19 cellular contexts compared by ENCODE assay signal in genomic region chr7:97270280-97270679, GRCh38.
"Had no signal": no experiment of that assay in that cellular context is flagged by ENCODE, and none has a peak within 500 bp of the region (broad histone marks: within the 10 kb centered on the region; RNA-seq: fewer than 3 reads in every experiment).

No MANE protein-coding gene starts in this region.

- H3K27ac ChIP-seq: heart right ventricle, suprapubic skin, upper lobe of left lung had no signal

- H3K4me1 ChIP-seq: heart right ventricle, suprapubic skin, upper lobe of left lung had no signal

- H3K27me3 ChIP-seq: heart right ventricle, suprapubic skin, upper lobe of left lung had no signal

- H3K4me3 ChIP-seq: heart right ventricle, suprapubic skin, upper lobe of left lung had no signal

- ATAC-seq: activated CD4-positive, CD25-positive, alpha-beta regulatory T cell treated with anti-CD3 and anti-CD28 coated beads, Interleukin-2, amount 50 U/mL, for 24 hours; activated CD8-positive, alpha-beta T cell treated with anti-CD3 and anti-CD28 coated beads, Interleukin-2, amount 10 ng/mL, durations not matched to agents 7 days and 5 days; activated naive CD8-positive, alpha-beta T cell treated with anti-CD3 and anti-CD28 coated beads, Interleukin-2, amount 50 U/mL, for 24 hours; activated T-cell treated with anti-CD3 and anti-CD28 coated beads, Interleukin-2, amount 50 U/mL, for 4 hours; heart right ventricle; left ventricle myocardium superior; stimulated activated naive CD8-positive, alpha-beta T cell treated with anti-CD3 and anti-CD28 coated beads, Interleukin-15, amount 100 ng/mL, for 72 hours had no signal

- H3K9me3 ChIP-seq: heart right ventricle, suprapubic skin, upper lobe of left lung had no signal

- DNase-seq: activated CD4-positive, alpha-beta T cell treated with anti-CD3 and anti-CD28 coated beads, Interleukin-2, amount 10 ng/mL, durations not matched to agents 7 days and 5 days; activated CD8-positive, alpha-beta T cell treated with anti-CD3 and anti-CD28 coated beads, Interleukin-2, amount 10 ng/mL, durations not matched to agents 7 days and 5 days; activated effector memory CD4-positive, alpha-beta T cell treated with Interleukin-2 at 50 U/mL for 16 hours; activated naive CD4-positive, alpha-beta T cell treated with anti-CD3 and anti-CD28 coated beads, Interleukin-2, amount 10 ng/mL, durations not matched to agents 7 days and 5 days; activated naive CD8-positive, alpha-beta T cell treated with anti-CD3 and anti-CD28 coated beads, Interleukin-2, amount 50 U/mL, for 24 hours; activated T-cell treated with anti-CD3 and anti-CD28 coated beads, Interleukin-2, amount 50 U/mL, for 4 hours; cerebellar nuclear complex; effector CD4-positive, alpha-beta T cell; heart right ventricle; left ventricle myocardium superior; nephron progenitor cell; occipital lobe; posterior cingulate gyrus; stimulated activated CD4-positive, alpha-beta T cell treated with anti-CD3 and anti-CD28 coated beads, Interleukin-2, amount 100 ng/mL, for 48 hours; stimulated activated naive CD8-positive, alpha-beta T cell treated with anti-CD3 and anti-CD28 coated beads, Interleukin-15, amount 100 ng/mL, for 72 hours; T1000; upper lobe of left lung had no signal

- H3K36me3 ChIP-seq: heart right ventricle, suprapubic skin, upper lobe of left lung had no signal
